In the genomic region with DNA sequence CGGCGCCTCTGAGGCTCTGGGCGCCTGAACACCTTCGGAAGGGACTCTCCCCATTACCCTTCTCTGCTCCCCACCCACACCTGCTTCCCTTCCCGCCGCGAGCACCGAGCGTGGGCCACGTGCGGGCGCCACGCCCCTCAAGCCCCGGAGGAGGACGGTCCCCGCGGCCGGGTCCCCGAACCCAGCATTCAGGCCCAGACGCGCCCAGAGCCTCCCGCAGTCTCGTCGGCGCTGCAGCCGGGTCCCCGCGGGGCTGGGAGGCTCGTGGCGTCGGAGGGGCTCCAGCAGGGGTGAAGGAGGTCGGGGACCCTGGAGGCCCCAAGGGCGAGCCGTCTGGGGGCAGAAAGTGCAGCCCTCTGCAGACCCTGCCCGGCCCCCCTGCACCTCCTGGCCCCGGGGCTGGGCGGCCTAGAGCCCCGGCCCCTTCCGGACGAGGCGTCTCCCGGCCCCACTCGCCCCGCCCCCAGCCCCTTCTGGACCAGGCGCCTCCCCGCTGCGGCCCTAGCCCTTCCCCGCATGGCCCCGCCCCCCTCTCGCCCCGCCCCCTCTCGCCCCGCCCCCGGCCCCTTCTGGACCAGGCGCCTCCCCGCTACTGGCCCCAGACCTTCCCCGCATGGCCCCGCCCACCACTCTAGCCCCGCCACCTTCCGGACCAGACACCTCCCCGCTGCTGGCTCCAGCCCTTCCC, we compare ENCODE assay signal across 9 cellular contexts. TPM values are rescaled to one million over a fixed set of nuclear protein-coding genes. Genes with fewer than 3 reads are reported as not detected.
A peak's percentile ranks its signal among the peaks of the same experiment; 100 is the strongest.
DNase-seq lines count a peak whose midpoint lies in the region; ATAC-seq and TF ChIP-seq lines count a peak whose summit lies in the region.
"Had no signal": no experiment of that assay in that cellular context is flagged by ENCODE, and none has a peak within 500 bp of the region (broad histone marks: within the 10 kb centered on the region; RNA-seq: fewer than 3 reads in every experiment).

No MANE protein-coding gene starts in this region.

- peaks cover 4% of the 10 kb centered on the region for H3K27me3 Mint-ChIP-seq in CD4-positive, CD25-positive, alpha-beta regulatory T cell

- no peak for TF ChIP-seq RAD21 in Ishikawa (IDR thresholded peaks at IDR 0.05; ENCODE audit: low read depth)

- peak; percentile 78 to 81 for ATAC-seq in CD4-positive, CD25-positive, alpha-beta regulatory T cell (ENCODE audit: low read depth in 2 of 2)
- ATAC-seq in heart right ventricle = peak; percentile 73 to 90 (median 80)
- peak; percentile 82 to 85 (median 85) for ATAC-seq in psoas muscle

- no peaks in the 10 kb centered on the region for H3K36me3 ChIP-seq in CD4-positive, CD25-positive, alpha-beta regulatory T cell (ENCODE audit: control insufficient read depth, insufficient read depth, low read length)
- H3K36me3 ChIP-seq in heart right ventricle (no peaks in the 10 kb centered on the region), psoas muscle (ENCODE audit: insufficient read depth in 1 of 2, low read depth in 1 of 2) (no peaks in the 10 kb centered on the region), vagina (no peaks in the 10 kb centered on the region)

- H3K27ac ChIP-seq in CD4-positive, CD25-positive, alpha-beta regulatory T cell (ENCODE audit: insufficient read depth, low read length, poor library complexity, severe bottlenecking) = no peak overlapping the region
- H3K27ac ChIP-seq in heart right ventricle = peak overlapping the region in 9 of 10 donors; percentile 59 to 78 (median 70)
- H3K27ac ChIP-seq in psoas muscle = peak overlapping the region; percentile 38
- peak overlapping the region; percentile 87 for H3K27ac ChIP-seq in vagina

- peak; percentile 83 to 88 (median 87) for DNase-seq in CD4-positive, CD25-positive, alpha-beta regulatory T cell
- DNase-seq in GM20000 (ENCODE audit: low spot score) (peak; percentile 100), SW480 (ENCODE audit: low spot score) (peak; percentile 78), heart right ventricle (peak; percentile 90 to 92), psoas muscle (peak; percentile 90 to 94), vagina (ENCODE audit: extremely low spot score in 2 of 2) (peak in 1 of 2 donors; percentile 93)
- peak; percentile 73 for DNase-seq in activated naive CD8-positive, alpha-beta T cell treated with anti-CD3 and anti-CD28 coated beads, Interleukin-2, amount 50 U/mL, for 16 hours (ENCODE audit: low read depth, low spot score)

- intact Hi-C loops in heart right ventricle (cut with DNase I) (no loop called here), psoas muscle (cut with DNase I) (no loop called here), vagina (cut with DNase I) (no loop called here)

- peaks cover 0 to 2% (median 0%) of the 10 kb centered on the region in 7 donors for H3K9me3 Mint-ChIP-seq in CD4-positive, CD25-positive, alpha-beta regulatory T cell

- no peaks in the 10 kb centered on the region for H3K9me3 ChIP-seq in CD4-positive, CD25-positive, alpha-beta regulatory T cell (ENCODE audit: control insufficient read depth in 2 of 2, low read length in 2 of 2)
- H3K9me3 ChIP-seq in heart right ventricle = no peaks in the 10 kb centered on the region
- no peaks in the 10 kb centered on the region for H3K9me3 ChIP-seq in psoas muscle
- no peaks in the 10 kb centered on the region for H3K9me3 ChIP-seq in vagina

- peaks cover 0 to 22% (median 0%) of the 10 kb centered on the region in 4 donors for H3K4me1 Mint-ChIP-seq in CD4-positive, CD25-positive, alpha-beta regulatory T cell

- no peak for TF ChIP-seq CTCF in GM20000 (IDR thresholded peaks at IDR 0.05; ENCODE audit: extremely low read depth, missing control alignments)
- no peak for TF ChIP-seq CTCF in heart right ventricle (IDR thresholded peaks at IDR 0.05)
- no peak for TF ChIP-seq CTCF in psoas muscle (IDR thresholded peaks at IDR 0.05)
- no peak for TF ChIP-seq CTCF in vagina (IDR thresholded peaks at IDR 0.05)

- H3K4me3 Mint-ChIP-seq in CD4-positive, CD25-positive, alpha-beta regulatory T cell = peak overlapping the region in 3 of 4 donors; percentile 21 to 81 (median 74)

- H3K4me3 ChIP-seq in CD4-positive, CD25-positive, alpha-beta regulatory T cell (ENCODE audit: low read depth, low read length) = no peak overlapping the region
- H3K4me3 ChIP-seq in heart right ventricle (peak overlapping the region; percentile 51 to 82 (median 60)), psoas muscle (peak overlapping the region; percentile 77), vagina (peak overlapping the region; percentile 67 to 90)

- H3K27ac Mint-ChIP-seq in CD4-positive, CD25-positive, alpha-beta regulatory T cell = no peak overlapping the region

- no peak for TF ChIP-seq EP300 in Ishikawa (IDR thresholded peaks at IDR 0.05; ENCODE audit: borderline replicate concordance)

- H3K27me3 ChIP-seq in CD4-positive, CD25-positive, alpha-beta regulatory T cell (ENCODE audit: control insufficient read depth, insufficient read depth, low read length) = no peaks in the 10 kb centered on the region
- H3K27me3 ChIP-seq in heart right ventricle (peaks cover 0 to 23% (median 4%) of the 10 kb centered on the region in 7 donors), psoas muscle (ENCODE audit: insufficient read depth in 3 of 3, low read length in 2 of 3) (no peaks in the 10 kb centered on the region), vagina (no peaks in the 10 kb centered on the region)

- no peaks in the 10 kb centered on the region for H3K36me3 Mint-ChIP-seq in CD4-positive, CD25-positive, alpha-beta regulatory T cell

- TF ChIP-seq POLR2A in vagina (IDR thresholded peaks at IDR 0.05) = peak in 1 of 2 donors; percentile 32

- WGBS in heart right ventricle, 2 donors = 1 to 3% methylated on average over 36 to 58 of the region's 61 CpGs
- WGBS in psoas muscle, 3 donors = 1 to 4% (median 3%) methylated on average over 16 to 60 of the region's 61 CpGs

- H3K4me1 ChIP-seq in CD4-positive, CD25-positive, alpha-beta regulatory T cell (ENCODE audit: control insufficient read depth, insufficient read depth, low read length, poor library complexity, severe bottlenecking) = peaks cover 22% of the 10 kb centered on the region
- peaks cover 22 to 55% (median 40%) of the 10 kb centered on the region in 9 donors for H3K4me1 ChIP-seq in heart right ventricle
- H3K4me1 ChIP-seq in psoas muscle = peaks cover 22% of the 10 kb centered on the region
- peaks cover 54% of the 10 kb centered on the region for H3K4me1 ChIP-seq in vagina

TF ChIP-seq in Ishikawa, 13 proteins besides CTCF, POLR2A, EP300 and RAD21:
- TF ChIP-seq, protein P1, sequence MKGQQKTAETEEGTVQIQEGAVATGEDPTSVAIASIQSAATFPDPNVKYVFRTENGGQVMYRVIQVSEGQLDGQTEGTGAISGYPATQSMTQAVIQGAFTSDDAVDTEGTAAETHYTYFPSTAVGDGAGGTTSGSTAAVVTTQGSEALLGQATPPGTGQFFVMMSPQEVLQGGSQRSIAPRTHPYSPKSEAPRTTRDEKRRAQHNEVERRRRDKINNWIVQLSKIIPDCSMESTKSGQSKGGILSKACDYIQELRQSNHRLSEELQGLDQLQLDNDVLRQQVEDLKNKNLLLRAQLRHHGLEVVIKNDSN (IDR thresholded peaks at IDR 0.05) = peak; percentile 43; the same call in 1 of the 2 replicates
- no peak for TF ChIP-seq FOXM1 (IDR thresholded peaks at IDR 0.05; ENCODE audit: borderline replicate concordance, low read depth)
- no peak for TF ChIP-seq YY1 (IDR thresholded peaks at IDR 0.05; ENCODE audit: low read depth)
- 0 out of 2 replicates have a peak, but pooled peaks have one; percentile 16 for TF ChIP-seq TAF1 (IDR thresholded peaks at IDR 0.05; ENCODE audit: low read depth)
- no peak for TF ChIP-seq TCF12 (IDR thresholded peaks at IDR 0.05; ENCODE audit: low read depth)
- peak; percentile 84 for TF ChIP-seq MAX (IDR thresholded peaks at IDR 0.05)
- TF ChIP-seq ZBTB7A (IDR thresholded peaks at IDR 0.05; ENCODE audit: low read depth) = peak; percentile 82

RNA-seq across cellular contexts. Expression of gene SMIM1, which starts 0.4 kb away (rescaled TPM):
- 0.81 TPM for total RNA-seq in CD4-positive, CD25-positive, alpha-beta regulatory T cell
- polyA plus RNA-seq in CD4-positive, CD25-positive, alpha-beta regulatory T cell = 1 to 10 TPM in 1 of 4 donors, under 1 TPM in 3; 0.62 to 1.2 (median 0.79) TPM
- 10 to 100 TPM in 5 of 10 donors, 1 to 10 TPM in 5; 6.2 to 24.5 (median 9.7) TPM for total RNA-seq in heart right ventricle
- 10 to 100 TPM in 1 of 2 donors, 1 to 10 TPM in 1; 4.0 to 33.9 TPM for polyA plus RNA-seq in heart right ventricle
- 1 to 10 TPM; 1.1 to 2.1 (median 1.5) TPM for total RNA-seq in psoas muscle
- polyA plus RNA-seq in psoas muscle = 1 to 10 TPM in 1 of 3 donors, under 1 TPM in 2; 0.57 to 1.4 (median 0.60) TPM
- not detected for total RNA-seq in vagina

RNA-seq across cellular contexts. Expression of gene CCDC27, which starts 19.9 kb away (rescaled TPM):
- total RNA-seq in CD4-positive, CD25-positive, alpha-beta regulatory T cell = not detected
- not detected for polyA plus RNA-seq in CD4-positive, CD25-positive, alpha-beta regulatory T cell
- total RNA-seq in heart right ventricle (not detected), psoas muscle (under 1 TPM in 2 of 4 donors, not detected in 2; 0.16 to 0.17 TPM), vagina (not detected)
- polyA plus RNA-seq in heart right ventricle (under 1 TPM in 1 of 2 donors, not detected in 1; 0.03 TPM), psoas muscle (under 1 TPM in 2 of 3 donors, not detected in 1; 0.03 to 0.04 TPM)
- total RNA-seq: activated CD8-positive, alpha-beta memory T cell treated with anti-CD3 and anti-CD28 coated beads for 36 hours had no signal

RNA-seq across cellular contexts. Expression of gene LRRC47, which starts 24.1 kb away (rescaled TPM):
- 33.9 TPM for total RNA-seq in CD4-positive, CD25-positive, alpha-beta regulatory T cell
- polyA plus RNA-seq in CD4-positive, CD25-positive, alpha-beta regulatory T cell = 10 to 100 TPM; 22.0 to 32.5 (median 25.7) TPM
- 10 to 100 TPM; 54.9 to 85.4 (median 73.9) TPM for total RNA-seq in heart right ventricle
- polyA plus RNA-seq in heart right ventricle = 10 to 100 TPM; 17.6 to 28.1 TPM
- total RNA-seq in psoas muscle = 100 to 1,000 TPM in 1 of 4 donors, 10 to 100 TPM in 3; 93.9 to 126 (median 97.3) TPM
- polyA plus RNA-seq in psoas muscle = 10 to 100 TPM; 44.3 to 92.5 (median 57.6) TPM
- 32.4 TPM for total RNA-seq in vagina
